ENCODE assay signal across 1 cellular context in the genomic region with DNA sequence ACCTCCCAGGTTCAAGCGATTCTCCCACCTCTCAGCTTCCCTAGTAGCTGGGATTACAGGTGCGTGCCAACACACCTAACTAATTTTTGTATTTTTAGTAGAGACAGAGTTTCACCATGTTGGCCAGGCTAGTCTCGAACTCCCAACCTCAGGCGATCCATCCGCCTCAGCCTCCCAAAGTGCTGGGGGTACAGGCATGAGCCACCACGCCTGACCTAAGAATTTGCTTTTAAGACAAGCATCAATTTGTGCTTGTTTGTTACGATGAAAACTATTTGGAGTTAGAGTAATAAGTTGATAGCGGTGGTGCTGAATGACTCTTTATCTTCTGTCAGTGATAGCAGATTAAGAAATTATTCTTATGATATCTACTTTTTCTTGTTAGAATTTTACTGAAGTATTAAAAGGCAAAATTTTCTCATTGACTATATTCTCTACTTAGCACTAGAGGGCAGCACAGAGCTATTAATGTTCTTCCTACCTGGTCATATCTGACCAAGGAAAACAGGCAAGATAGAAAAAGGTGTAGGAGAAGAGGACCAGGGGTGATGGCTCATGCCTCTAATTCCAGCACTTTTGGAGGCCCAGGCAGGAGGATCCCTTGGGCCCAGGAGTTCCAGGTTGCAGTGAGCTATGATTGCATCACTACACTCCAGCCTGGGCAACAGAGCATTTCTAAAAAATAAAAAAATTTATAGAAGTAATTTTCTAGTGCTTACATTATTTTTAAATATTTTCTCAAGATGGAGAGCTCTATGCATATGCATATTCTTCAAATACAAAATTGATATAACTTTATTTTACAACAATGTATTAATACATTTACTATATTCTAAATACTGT.
TF ChIP-seq lines count a peak whose summit lies in the region.

No MANE protein-coding gene starts in this region.

TF ChIP-seq in liver, 16 proteins besides CTCF, POLR2A, EP300 and RAD21:
- TF ChIP-seq, protein P1, sequence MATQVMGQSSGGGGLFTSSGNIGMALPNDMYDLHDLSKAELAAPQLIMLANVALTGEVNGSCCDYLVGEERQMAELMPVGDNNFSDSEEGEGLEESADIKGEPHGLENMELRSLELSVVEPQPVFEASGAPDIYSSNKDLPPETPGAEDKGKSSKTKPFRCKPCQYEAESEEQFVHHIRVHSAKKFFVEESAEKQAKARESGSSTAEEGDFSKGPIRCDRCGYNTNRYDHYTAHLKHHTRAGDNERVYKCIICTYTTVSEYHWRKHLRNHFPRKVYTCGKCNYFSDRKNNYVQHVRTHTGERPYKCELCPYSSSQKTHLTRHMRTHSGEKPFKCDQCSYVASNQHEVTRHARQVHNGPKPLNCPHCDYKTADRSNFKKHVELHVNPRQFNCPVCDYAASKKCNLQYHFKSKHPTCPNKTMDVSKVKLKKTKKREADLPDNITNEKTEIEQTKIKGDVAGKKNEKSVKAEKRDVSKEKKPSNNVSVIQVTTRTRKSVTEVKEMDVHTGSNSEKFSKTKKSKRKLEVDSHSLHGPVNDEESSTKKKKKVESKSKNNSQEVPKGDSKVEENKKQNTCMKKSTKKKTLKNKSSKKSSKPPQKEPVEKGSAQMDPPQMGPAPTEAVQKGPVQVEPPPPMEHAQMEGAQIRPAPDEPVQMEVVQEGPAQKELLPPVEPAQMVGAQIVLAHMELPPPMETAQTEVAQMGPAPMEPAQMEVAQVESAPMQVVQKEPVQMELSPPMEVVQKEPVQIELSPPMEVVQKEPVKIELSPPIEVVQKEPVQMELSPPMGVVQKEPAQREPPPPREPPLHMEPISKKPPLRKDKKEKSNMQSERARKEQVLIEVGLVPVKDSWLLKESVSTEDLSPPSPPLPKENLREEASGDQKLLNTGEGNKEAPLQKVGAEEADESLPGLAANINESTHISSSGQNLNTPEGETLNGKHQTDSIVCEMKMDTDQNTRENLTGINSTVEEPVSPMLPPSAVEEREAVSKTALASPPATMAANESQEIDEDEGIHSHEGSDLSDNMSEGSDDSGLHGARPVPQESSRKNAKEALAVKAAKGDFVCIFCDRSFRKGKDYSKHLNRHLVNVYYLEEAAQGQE (IDR thresholded peaks at IDR 0.05) = no peak
- TF ChIP-seq TAF1 (conservative IDR thresholded peaks at IDR 0.05) (no peak), SP1 (IDR thresholded peaks at IDR 0.05) (no peak), NR2F2 (IDR thresholded peaks at IDR 0.05) (no peak), JUND (IDR thresholded peaks at IDR 0.05) (no peak), YY1 (IDR thresholded peaks at IDR 0.05) (no peak), HNF4G (IDR thresholded peaks at IDR 0.05) (no peak)
TF ChIP-seq in liver: peak in this region for 0.
